ENCODE assay signal across 1 cellular context in genomic region chr12:98645572-98646067, GRCh38.
TF ChIP-seq lines count a peak whose summit lies in the region.

No MANE protein-coding gene starts in this region.

TF ChIP-seq in IMR-90, 13 proteins besides CTCF, POLR2A, EP300 and RAD21:
- no peak for TF ChIP-seq ELK1 (IDR thresholded peaks at IDR 0.05; ENCODE audit: borderline replicate concordance, low read depth, low read length)
- no peak for TF ChIP-seq USF2 (IDR thresholded peaks at IDR 0.05; ENCODE audit: low read depth, low read length)
- no peak for TF ChIP-seq CEBPB (IDR thresholded peaks at IDR 0.05; ENCODE audit: low read depth, low read length)
- no peak for TF ChIP-seq RFX5 (IDR thresholded peaks at IDR 0.05; ENCODE audit: low read depth, low read length)
- TF ChIP-seq NFE2L2 (IDR thresholded peaks at IDR 0.05; ENCODE audit: low read depth, low read length): no peak
- TF ChIP-seq FOS (IDR thresholded peaks at IDR 0.05; ENCODE audit: low read depth, low read length): no peak
- TF ChIP-seq RCOR1 (IDR thresholded peaks at IDR 0.05; ENCODE audit: insufficient replicate concordance, low read length): no peak
- TF ChIP-seq BHLHE40 (IDR thresholded peaks at IDR 0.05; ENCODE audit: low read depth, low read length): no peak
- TF ChIP-seq MAFK (IDR thresholded peaks at IDR 0.05; ENCODE audit: low read depth, low read length): no peak
- no peak for TF ChIP-seq MXI1 (IDR thresholded peaks at IDR 0.05; ENCODE audit: borderline replicate concordance, low read depth, low read length)
- TF ChIP-seq MAZ (IDR thresholded peaks at IDR 0.05; ENCODE audit: borderline replicate concordance, low read depth, low read length): no peak
- no peak for TF ChIP-seq SMC3 (IDR thresholded peaks at IDR 0.05; ENCODE audit: low read depth, low read length)
- TF ChIP-seq CHD1 (IDR thresholded peaks at IDR 0.05; ENCODE audit: low read depth, low read length): no peak
